Comparison of ENCODE assay signal across 8 cellular contexts in the genomic region with DNA sequence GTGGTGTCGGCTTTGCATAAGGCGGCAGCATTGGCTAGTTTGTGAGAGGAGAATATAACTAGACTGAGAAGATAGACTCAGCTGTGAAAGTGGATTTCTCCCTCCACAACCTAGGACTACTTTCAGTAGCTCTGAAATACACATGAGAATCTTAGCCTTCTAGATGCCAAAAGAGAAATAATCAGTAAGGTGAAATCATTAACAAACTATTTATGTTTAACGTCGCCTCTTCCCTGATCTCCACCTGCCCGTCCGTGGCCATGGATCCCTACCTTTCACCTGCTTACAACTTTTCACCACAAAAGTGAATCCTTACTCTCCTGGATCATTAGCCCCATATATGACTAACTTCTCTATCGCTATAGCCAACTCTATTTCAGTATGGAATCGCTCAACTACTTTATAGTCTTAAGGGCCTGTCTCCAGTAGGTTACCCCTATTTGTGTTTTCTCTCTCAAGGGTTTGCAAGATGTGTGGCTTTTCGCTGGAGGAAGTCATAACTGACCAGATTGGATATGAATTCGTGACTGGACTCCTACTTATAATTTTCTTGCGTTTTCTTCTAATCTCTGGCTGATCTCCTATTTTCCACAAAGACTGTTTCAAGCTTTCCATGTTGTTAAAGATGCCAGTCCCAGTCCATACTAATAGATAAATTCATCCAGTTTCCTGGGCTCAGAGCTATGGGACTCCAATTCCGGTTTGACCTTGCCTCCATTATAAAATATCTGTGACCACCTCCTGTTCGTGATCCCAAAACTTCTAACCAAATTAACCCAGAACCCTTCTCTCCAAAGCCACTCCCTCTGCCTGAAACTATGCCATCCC. TPM values are rescaled to one million over a fixed set of nuclear protein-coding genes. Genes with fewer than 3 reads are reported as not detected.
DNase-seq lines count a peak whose midpoint lies in the region; ATAC-seq, FAIRE-seq and TF ChIP-seq lines count a peak whose summit lies in the region.

No MANE protein-coding gene starts in this region.

- H3K9me3 ChIP-seq in astrocyte (ENCODE audit: insufficient read depth, low read depth, low read length) (no peaks in the 10 kb centered on the region), thoracic aorta (no peaks in the 10 kb centered on the region)

- H3K9ac ChIP-seq in astrocyte (ENCODE audit: low read length): peak overlapping the region; percentile 95

- no peaks in the 10 kb centered on the region for H3K9me3 Mint-ChIP-seq in astrocyte (ENCODE audit: unreplicated experiment)

- H3K27ac Mint-ChIP-seq in astrocyte (ENCODE audit: unreplicated experiment): peak overlapping the region; percentile 97

- H3K4me2 ChIP-seq in astrocyte (ENCODE audit: low read length): peak overlapping the region; percentile 96

- FAIRE-seq in astrocyte (lab: Jason Lieb, UNC): no peak

- H3K4me1 Mint-ChIP-seq in astrocyte (ENCODE audit: low read depth, unreplicated experiment): peaks cover 26% of the 10 kb centered on the region

- H2AFZ ChIP-seq in astrocyte (ENCODE audit: low read depth, low read length): peak overlapping the region; percentile 93

- peaks cover 21% of the 10 kb centered on the region for H3K4me1 ChIP-seq in astrocyte (ENCODE audit: insufficient read depth, low read length)
- H3K4me1 ChIP-seq in thoracic aorta (ENCODE audit: control insufficient read depth in 1 of 2, low read depth in 2 of 2): peaks cover 24 to 38% of the 10 kb centered on the region in 2 donors

- H4K20me1 ChIP-seq in astrocyte (ENCODE audit: insufficient read depth, low read length): peaks cover 3% of the 10 kb centered on the region

- ATAC-seq in thoracic aorta (ENCODE audit: insufficient number of reproducible peaks, low FRiP score, low read depth) (no peak), HG03139 (IDR thresholded peaks at IDR 0.05; ENCODE audit: unreplicated experiment) (no peak)

- H3K36me3 Mint-ChIP-seq in astrocyte (ENCODE audit: low read depth, unreplicated experiment): no peaks in the 10 kb centered on the region

- no peak for TF ChIP-seq CTCF in astrocyte (IDR thresholded peaks at IDR 0.05; ENCODE audit: insufficient read depth, low read depth, low read length)
- no peak for TF ChIP-seq CTCF in thoracic aorta (IDR thresholded peaks at IDR 0.05)

- H3K4me3 Mint-ChIP-seq in astrocyte (ENCODE audit: unreplicated experiment): peak overlapping the region; percentile 86

- peak; percentile 25 for DNase-seq in EH (ENCODE audit: low read depth)
- DNase-seq in Kasumi-1 (lab: John Stamatoyannopoulos, UW): peak; percentile 38 to 68
- no peak for DNase-seq in astrocyte (ENCODE audit: low read depth)
- peak; percentile 59 for DNase-seq in kidney glomerular epithelial cell (lab: John Stamatoyannopoulos, UW)
- DNase-seq in thoracic aorta (ENCODE audit: low spot score): no peak
- no peak for DNase-seq in ecto neural progenitor cell (ENCODE audit: low spot score)
- no peak for DNase-seq in globus pallidus (ENCODE audit: low spot score)

- H3K79me2 ChIP-seq in astrocyte (ENCODE audit: insufficient read depth, low read length): peaks cover 34% of the 10 kb centered on the region

- H3K27ac ChIP-seq in astrocyte (ENCODE audit: low read depth, low read length) (peak overlapping the region; percentile 96), thoracic aorta (peak overlapping the region; percentile 93 to 96)

- H3K27me3 Mint-ChIP-seq in astrocyte (ENCODE audit: low read depth, unreplicated experiment): no peaks in the 10 kb centered on the region

- H3K27me3 ChIP-seq in astrocyte (ENCODE audit: insufficient read depth, low read length) (no peaks in the 10 kb centered on the region), thoracic aorta (replicated peaks; ENCODE audit: insufficient read depth) (no peaks in the 10 kb centered on the region)

- peak overlapping the region; percentile 79 for H3K4me3 ChIP-seq in astrocyte (ENCODE audit: insufficient read depth, low read depth, low read length)
- H3K4me3 ChIP-seq in thoracic aorta: peak overlapping the region; percentile 94

- no peaks in the 10 kb centered on the region for H3K36me3 ChIP-seq in astrocyte (ENCODE audit: insufficient read depth, low read length)
- H3K36me3 ChIP-seq in thoracic aorta: no peaks in the 10 kb centered on the region

RNA-seq across cellular contexts. Expression of a gene that starts 1.1 kb away (rescaled TPM):
- total RNA-seq in astrocyte (24.1 and 24.2 TPM in 2 replicates), thoracic aorta (10 to 100 TPM; 26.8 to 56.4 TPM)

Comparison
In these comparisons a context has a peak if more than half of its experiments do, and no peak if none do; other contexts are left out.
1. DNase-seq: peak in EH (single experiment), Kasumi-1 (2 of 2) and kidney glomerular epithelial cell (single experiment); none in astrocyte (single experiment), thoracic aorta (single experiment), ecto neural progenitor cell (single experiment) and globus pallidus (single experiment).